7 cellular contexts compared by ENCODE assay signal in the genomic region with DNA sequence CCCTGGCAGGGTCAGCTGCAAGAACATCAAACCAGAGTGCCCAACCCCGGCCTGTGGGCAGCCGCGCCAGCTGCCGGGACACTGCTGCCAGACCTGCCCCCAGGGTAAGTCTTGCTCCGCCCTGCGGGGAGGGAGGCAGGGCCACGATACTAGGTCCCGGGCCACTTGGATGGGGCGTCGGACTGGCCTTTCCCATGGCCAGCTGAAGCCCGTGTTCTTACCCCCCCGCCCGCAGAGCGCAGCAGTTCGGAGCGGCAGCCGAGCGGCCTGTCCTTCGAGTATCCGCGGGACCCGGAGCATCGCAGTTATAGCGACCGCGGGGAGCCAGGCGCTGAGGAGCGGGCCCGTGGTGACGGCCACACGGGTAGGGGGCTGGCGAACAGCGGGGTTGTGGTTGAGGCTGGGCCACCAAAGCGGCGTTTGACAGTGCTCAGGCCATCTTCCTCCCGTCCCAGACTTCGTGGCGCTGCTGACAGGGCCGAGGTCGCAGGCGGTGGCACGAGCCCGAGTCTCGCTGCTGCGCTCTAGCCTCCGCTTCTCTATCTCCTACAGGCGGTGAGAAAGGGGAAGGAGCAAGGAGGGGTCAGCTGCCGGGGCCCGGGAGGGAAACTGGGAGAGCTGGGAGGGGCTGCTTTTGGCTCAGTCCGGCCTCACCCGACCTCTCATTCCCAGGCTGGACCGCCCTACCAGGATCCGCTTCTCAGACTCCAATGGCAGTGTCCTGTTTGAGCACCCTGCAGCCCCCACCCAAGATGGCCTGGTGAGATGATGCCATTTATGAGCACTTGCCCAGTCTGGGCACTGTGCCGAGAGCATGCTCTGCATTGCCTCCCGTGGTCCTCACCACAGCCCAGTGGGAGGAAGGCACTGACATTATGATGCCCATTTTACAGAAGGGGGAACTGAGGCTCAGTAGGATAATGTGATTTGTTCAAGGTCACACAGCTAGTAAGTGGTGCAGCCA. TPM values are rescaled to one million over a fixed set of nuclear protein-coding genes. Genes with fewer than 3 reads are reported as not detected.
DNase-seq lines count a peak whose midpoint lies in the region; FAIRE-seq and TF ChIP-seq lines count a peak whose summit lies in the region.
"Had no signal": no experiment of that assay in that cellular context is flagged by ENCODE, and none has a peak within 500 bp of the region (broad histone marks: within the 10 kb centered on the region; RNA-seq: fewer than 3 reads in every experiment).

No MANE protein-coding gene starts in this region.

- H3K27me3 Mint-ChIP-seq in osteocyte (ENCODE audit: unreplicated experiment), result peaks cover 47% of the 10 kb centered on the region

- TF ChIP-seq CTCF in osteocyte (IDR thresholded peaks at IDR 0.05), result no peak

- FAIRE-seq in frontal cortex (lab: Jason Lieb, UNC), result no peak

- peaks cover 25% of the 10 kb centered on the region for H3K4me1 ChIP-seq in HUES64 (ENCODE audit: insufficient read depth, low read length)
- H3K4me1 ChIP-seq in effector memory CD4-positive, alpha-beta T cell (ENCODE audit: control insufficient read depth, insufficient read depth, low read length, poor library complexity, severe bottlenecking), result peaks cover 14% of the 10 kb centered on the region

- no peaks in the 10 kb centered on the region for H3K9me3 Mint-ChIP-seq in osteocyte (ENCODE audit: unreplicated experiment)
- H3K9me3 Mint-ChIP-seq: T-helper 2 cell treated with Interferon-gamma antibody and Interleukin-4, amounts not matched to agents 5 μg/mL and 100 μg/mL, for 36 hours had no signal

- no peaks in the 10 kb centered on the region for H3K9me3 ChIP-seq in HUES64 (ENCODE audit: insufficient read depth, low read depth, low read length)
- no peaks in the 10 kb centered on the region for H3K9me3 ChIP-seq in effector memory CD4-positive, alpha-beta T cell (ENCODE audit: control insufficient read depth, low read length)

- no peak overlapping the region for H3K27ac ChIP-seq in HUES64 (ENCODE audit: low read depth, low read length)
- no peak overlapping the region for H3K27ac ChIP-seq in effector memory CD4-positive, alpha-beta T cell (ENCODE audit: insufficient read depth, low read length, poor library complexity, severe bottlenecking)

- peak overlapping the region; percentile 56 for H3K4me3 ChIP-seq in HUES64 (ENCODE audit: low read length)
- peak overlapping the region; percentile 53 for H3K4me3 ChIP-seq in effector memory CD4-positive, alpha-beta T cell (ENCODE audit: insufficient read depth, low read depth, low read length, poor library complexity, severe bottlenecking)

- peaks cover 60% of the 10 kb centered on the region for H3K27me3 ChIP-seq in HUES64 (ENCODE audit: insufficient read depth, low read length)
- H3K27me3 ChIP-seq in effector memory CD4-positive, alpha-beta T cell (replicated peaks; ENCODE audit: control insufficient read depth, insufficient read depth, low read length, poor library complexity, severe bottlenecking), result peaks cover 27% of the 10 kb centered on the region

- H3K9ac ChIP-seq in HUES64 (ENCODE audit: low read depth, low read length), result no peak overlapping the region

- no peak for DNase-seq in effector memory CD4-positive, alpha-beta T cell
- DNase-seq in osteocyte (ENCODE audit: extremely low spot score, unreplicated experiment) (no peak), frontal cortex (ENCODE audit: low spot score in 2 of 2) (no peak), NCI-H1092 treated with DMSO at 0.1 percent for 48 hours (lab: John Stamatoyannopoulos, UW) (no peak), NCI-H69 (lab: John Stamatoyannopoulos, UW) (no peak)

- peak overlapping the region; percentile 53 for H3K4me3 Mint-ChIP-seq in osteocyte (ENCODE audit: unreplicated experiment)
- H3K4me3 Mint-ChIP-seq: T-helper 2 cell treated with Interferon-gamma antibody and Interleukin-4, amounts not matched to agents 5 μg/mL and 100 μg/mL, for 36 hours had no signal

- H3K36me3 ChIP-seq in HUES64 (ENCODE audit: insufficient read depth, low read length), result no peaks in the 10 kb centered on the region
- no peaks in the 10 kb centered on the region for H3K36me3 ChIP-seq in effector memory CD4-positive, alpha-beta T cell (ENCODE audit: control insufficient read depth, insufficient read depth, low read length)

- peaks cover 13% of the 10 kb centered on the region for H3K4me1 Mint-ChIP-seq in osteocyte (ENCODE audit: unreplicated experiment)

- H3K27ac Mint-ChIP-seq in osteocyte (ENCODE audit: unreplicated experiment), result no peak overlapping the region
- H3K27ac Mint-ChIP-seq: T-helper 2 cell treated with Interferon-gamma antibody and Interleukin-4, amounts not matched to agents 5 μg/mL and 100 μg/mL, for 36 hours had no signal

- H3K36me3 Mint-ChIP-seq in osteocyte (ENCODE audit: unreplicated experiment), result no peaks in the 10 kb centered on the region

- 7% methylated on average over 51 of the region's 55 CpGs for WGBS in HUES64

RNA-seq across cellular contexts. Expression of gene CHRD, which starts 1.7 kb away (rescaled TPM):
- 4.7 TPM for polyA plus RNA-seq in HUES64 (2013, experiment 1 of 2)
- 5.3 TPM for polyA plus RNA-seq in HUES64 (2013, experiment 2 of 2)
- total RNA-seq in osteocyte (2.7 and 4.4 TPM in 2 replicates), frontal cortex (2.0 TPM)

RNA-seq across cellular contexts. Expression of gene THPO, which starts 3.5 kb away (rescaled TPM):
- 0.80 TPM for polyA plus RNA-seq in HUES64 (2013, experiment 1 of 2)
- 1.6 TPM for polyA plus RNA-seq in HUES64 (2013, experiment 2 of 2)
- not detected in 2 replicates for total RNA-seq in osteocyte
- total RNA-seq in frontal cortex, result 0.41 TPM

RNA-seq across cellular contexts. Expression of gene POLR2H, which starts 20.0 kb away (rescaled TPM):
- polyA plus RNA-seq in HUES64 (2013, experiment 1 of 2), result 108 TPM
- polyA plus RNA-seq in HUES64 (2013, experiment 2 of 2), result 107 TPM
- total RNA-seq in osteocyte, result 56.4 and 57.7 TPM in 2 replicates
- total RNA-seq in frontal cortex, result 33.8 TPM

RNA-seq across cellular contexts. Expression of gene CLCN2, which starts 20.1 kb away (rescaled TPM):
- 9.1 TPM for polyA plus RNA-seq in HUES64 (2013, experiment 1 of 2)
- polyA plus RNA-seq in HUES64 (2013, experiment 2 of 2), result 8.7 TPM
- total RNA-seq in osteocyte (9.4 and 9.7 TPM in 2 replicates), frontal cortex (7.3 TPM)

RNA-seq across cellular contexts. Expression of gene FAM131A, which starts 44.1 kb away (rescaled TPM):
- polyA plus RNA-seq in HUES64 (2013, experiment 1 of 2), result 11.5 TPM
- 12.2 TPM for polyA plus RNA-seq in HUES64 (2013, experiment 2 of 2)
- total RNA-seq in osteocyte (10.1 and 11.3 TPM in 2 replicates), frontal cortex (60.7 TPM)
